Comparison of ENCODE assay signal across 1 cellular context in genomic region chr2:33411765-33412164, GRCh38.
TF ChIP-seq lines count a peak whose summit lies in the region.

No MANE protein-coding gene starts in this region.

TF ChIP-seq in A549, 52 proteins besides CTCF, POLR2A, EP300 and RAD21 (continued from another document):
- TF ChIP-seq BCL3 (IDR thresholded peaks at IDR 0.05) (peak; percentile 85), FOSB (CRISPR knock-in tag; IDR thresholded peaks at IDR 0.05) (no peak), EHF (CRISPR knock-in tag; IDR thresholded peaks at IDR 0.05) (no peak), SREBF2 (IDR thresholded peaks at IDR 0.05) (no peak), CHD2 (IDR thresholded peaks at IDR 0.05; ENCODE audit: low read length, partially characterized antibody) (no peak), RFX5 (IDR thresholded peaks at IDR 0.05) (peak; percentile 54; the same call in 1 of the 2 replicates), HOXA7 (CRISPR knock-in tag; IDR thresholded peaks at IDR 0.05) (no peak), NR3C1 (IDR thresholded peaks at IDR 0.05) (no peak), NFE2L2 (conservative IDR thresholded peaks at IDR 0.05; ENCODE audit: low read length) (peak; percentile 62; the same call in 1 of the 2 replicates), MAZ (IDR thresholded peaks at IDR 0.05; ENCODE audit: borderline replicate concordance, low read depth, low read length) (no peak), MYC (IDR thresholded peaks at IDR 0.05; ENCODE audit: borderline replicate concordance, low read length) (no peak), POLR2AphosphoS2 (conservative IDR thresholded peaks at IDR 0.05; ENCODE audit: low read length) (no peak), FOSL2 (IDR thresholded peaks at IDR 0.05) (peak; percentile 49; the same call in 1 of the 2 replicates), FOSL2 (CRISPR knock-in tag; IDR thresholded peaks at IDR 0.05) (peak; percentile 95), NPAS2 (CRISPR knock-in tag; IDR thresholded peaks at IDR 0.05; ENCODE audit: borderline replicate concordance) (no peak), KDM1A (IDR thresholded peaks at IDR 0.05; ENCODE audit: low read depth) (no peak), ZFP36 (IDR thresholded peaks at IDR 0.05; ENCODE audit: borderline replicate concordance, partially characterized antibody) (peak; percentile 51), ELK1 (IDR thresholded peaks at IDR 0.05; ENCODE audit: low read depth, low read length) (no peak), CBX2 (IDR thresholded peaks at IDR 0.05; ENCODE audit: borderline replicate concordance, low read depth) (no peak), FOXS1 (CRISPR knock-in tag; IDR thresholded peaks at IDR 0.05) (peak; percentile 53; the same call in 1 of the 2 replicates), EHMT2 (IDR thresholded peaks at IDR 0.05; ENCODE audit: low read depth) (no peak), JUN (IDR thresholded peaks at IDR 0.05) (peak; percentile 91 to 98), RCOR1 (IDR thresholded peaks at IDR 0.05; ENCODE audit: low read depth, low read length) (no peak), MAX (IDR thresholded peaks at IDR 0.05) (peak; percentile 70), RARB (CRISPR knock-in tag; IDR thresholded peaks at IDR 0.05) (peak; percentile 66; the same call in 1 of the 2 replicates), HOXB13 (CRISPR knock-in tag; IDR thresholded peaks at IDR 0.05; ENCODE audit: low read depth) (peak; percentile 19; the same call in 1 of the 2 replicates), PBX3 (IDR thresholded peaks at IDR 0.05) (peak; percentile 56; the same call in 1 of the 2 replicates), ZSCAN20 (CRISPR knock-in tag; IDR thresholded peaks at IDR 0.05) (no peak), MAFK (IDR thresholded peaks at IDR 0.05; ENCODE audit: partially characterized antibody) (peak; percentile 71), HMGXB4 (CRISPR knock-in tag; IDR thresholded peaks at IDR 0.05; ENCODE audit: borderline replicate concordance) (no peak), KDM5A (IDR thresholded peaks at IDR 0.05) (no peak), PHF8 (IDR thresholded peaks at IDR 0.05; ENCODE audit: borderline replicate concordance, low read depth) (no peak), ZNF302 (CRISPR knock-in tag; IDR thresholded peaks at IDR 0.05) (no peak), CEBPB (IDR thresholded peaks at IDR 0.05) (peak; percentile 45 to 56; a peak in 1 of 4 replicates), TFCP2L1 (CRISPR knock-in tag; IDR thresholded peaks at IDR 0.05) (no peak), HES2 (IDR thresholded peaks at IDR 0.05) (no peak), ESRRA (IDR thresholded peaks at IDR 0.05; ENCODE audit: borderline replicate concordance, low read length) (no peak), TP53 (CRISPR knock-in tag; IDR thresholded peaks at IDR 0.05) (no peak), CBX8 (IDR thresholded peaks at IDR 0.05) (no peak), REST (IDR thresholded peaks at IDR 0.05) (no peak), HDAC2 (IDR thresholded peaks at IDR 0.05) (no peak), HOXB5 (CRISPR knock-in tag; IDR thresholded peaks at IDR 0.05) (peak; percentile 71; the same call in 1 of the 2 replicates), JUNB (IDR thresholded peaks at IDR 0.05) (peak; percentile 86), BHLHE40 (IDR thresholded peaks at IDR 0.05; ENCODE audit: low read depth, low read length) (no peak), USF2 (IDR thresholded peaks at IDR 0.05) (no peak)
